ENCODE assay signal across 1 cellular context in the genomic region with DNA sequence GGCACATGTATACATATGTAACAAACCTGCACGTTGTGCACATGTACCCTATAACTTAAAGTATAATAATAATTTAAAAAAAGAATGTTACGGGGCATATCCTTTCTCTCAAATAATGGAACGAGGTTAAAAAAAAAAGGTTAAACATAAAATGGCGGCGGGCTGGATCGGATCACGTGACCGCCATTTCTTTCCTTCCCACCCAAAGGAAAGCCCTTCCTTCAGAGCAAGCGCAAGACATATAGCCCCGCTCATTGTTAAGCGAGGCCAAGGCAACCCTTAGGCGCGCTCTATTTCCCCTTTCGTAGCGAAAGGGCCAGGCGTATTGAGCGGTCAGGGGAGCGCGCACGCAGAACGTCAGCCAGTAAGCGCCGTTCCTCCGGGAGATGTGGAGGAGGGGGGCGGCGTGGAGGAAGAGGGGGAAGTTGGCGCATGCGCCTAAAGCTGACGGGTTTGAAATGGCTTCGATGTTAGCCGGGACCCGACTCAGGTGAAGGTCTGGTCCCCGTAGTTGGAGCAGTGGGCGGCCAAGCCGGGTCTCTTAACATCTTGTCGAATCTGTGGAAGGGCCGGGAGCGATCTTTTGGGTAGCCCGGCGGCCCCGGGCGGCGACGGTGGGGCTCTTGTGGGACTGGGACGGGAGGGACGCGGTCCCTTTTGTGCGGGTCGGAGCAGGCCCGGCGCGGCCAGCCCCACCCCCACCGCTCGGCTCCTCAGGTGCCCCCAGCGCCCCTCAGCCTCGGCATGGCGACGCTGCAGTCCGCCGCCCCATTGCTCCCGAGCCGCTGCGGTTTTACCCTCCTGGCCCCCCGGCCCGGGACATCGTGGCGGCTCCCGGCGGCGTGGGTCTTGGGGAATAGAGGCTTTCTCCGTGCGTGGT.
TF ChIP-seq lines count a peak whose summit lies in the region.

A gene with protein sequence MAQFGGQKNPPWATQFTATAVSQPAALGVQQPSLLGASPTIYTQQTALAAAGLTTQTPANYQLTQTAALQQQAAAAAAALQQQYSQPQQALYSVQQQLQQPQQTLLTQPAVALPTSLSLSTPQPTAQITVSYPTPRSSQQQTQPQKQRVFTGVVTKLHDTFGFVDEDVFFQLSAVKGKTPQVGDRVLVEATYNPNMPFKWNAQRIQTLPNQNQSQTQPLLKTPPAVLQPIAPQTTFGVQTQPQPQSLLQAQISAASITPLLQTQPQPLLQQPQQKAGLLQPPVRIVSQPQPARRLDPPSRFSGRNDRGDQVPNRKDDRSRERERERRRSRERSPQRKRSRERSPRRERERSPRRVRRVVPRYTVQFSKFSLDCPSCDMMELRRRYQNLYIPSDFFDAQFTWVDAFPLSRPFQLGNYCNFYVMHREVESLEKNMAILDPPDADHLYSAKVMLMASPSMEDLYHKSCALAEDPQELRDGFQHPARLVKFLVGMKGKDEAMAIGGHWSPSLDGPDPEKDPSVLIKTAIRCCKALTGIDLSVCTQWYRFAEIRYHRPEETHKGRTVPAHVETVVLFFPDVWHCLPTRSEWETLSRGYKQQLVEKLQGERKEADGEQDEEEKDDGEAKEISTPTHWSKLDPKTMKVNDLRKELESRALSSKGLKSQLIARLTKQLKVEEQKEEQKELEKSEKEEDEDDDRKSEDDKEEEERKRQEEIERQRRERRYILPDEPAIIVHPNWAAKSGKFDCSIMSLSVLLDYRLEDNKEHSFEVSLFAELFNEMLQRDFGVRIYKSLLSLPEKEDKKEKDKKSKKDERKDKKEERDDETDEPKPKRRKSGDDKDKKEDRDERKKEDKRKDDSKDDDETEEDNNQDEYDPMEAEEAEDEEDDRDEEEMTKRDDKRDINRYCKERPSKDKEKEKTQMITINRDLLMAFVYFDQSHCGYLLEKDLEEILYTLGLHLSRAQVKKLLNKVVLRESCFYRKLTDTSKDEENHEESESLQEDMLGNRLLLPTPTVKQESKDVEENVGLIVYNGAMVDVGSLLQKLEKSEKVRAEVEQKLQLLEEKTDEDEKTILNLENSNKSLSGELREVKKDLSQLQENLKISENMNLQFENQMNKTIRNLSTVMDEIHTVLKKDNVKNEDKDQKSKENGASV (plus strand): TSS at position 447 of the 880 bp plus-strand sequence. CDS start 1,266 bp downstream, outside the sequence.

TF ChIP-seq in HEK293, 187 proteins besides CTCF, POLR2A, EP300 and RAD21 (continued from another document and continues in another):
- TF ChIP-seq ZNF501 (tag by site-specific recombination; IDR thresholded peaks at IDR 0.05) (peak; percentile 72; the same call in 1 of the 2 replicates), IKZF3 (tag by site-specific recombination; IDR thresholded peaks at IDR 0.05) (peak; percentile 49; the same call in 1 of the 2 replicates), SCRT2 (tag by site-specific recombination; IDR thresholded peaks at IDR 0.05) (peak; percentile 96), REPIN1 (tag by site-specific recombination; IDR thresholded peaks at IDR 0.05; ENCODE audit: low read depth) (no peak), ZNF292 (tag by site-specific recombination; IDR thresholded peaks at IDR 0.05; ENCODE audit: borderline replicate concordance, low read depth) (no peak), ZNF664 (tag by site-specific recombination; IDR thresholded peaks at IDR 0.05) (peak; percentile 54; the same call in 1 of the 2 replicates), ZNF792 (tag by site-specific recombination; IDR thresholded peaks at IDR 0.05) (0 out of 2 replicates have a peak, but pooled peaks have one; percentile 69), ZNF426 (tag by site-specific recombination; IDR thresholded peaks at IDR 0.05) (no peak), BCL11B (tag by site-specific recombination; IDR thresholded peaks at IDR 0.05; ENCODE audit: low read depth) (no peak), ZSCAN16 (tag by site-specific recombination; IDR thresholded peaks at IDR 0.05) (no peak), ZBTB8A (tag by site-specific recombination; IDR thresholded peaks at IDR 0.05) (peak; percentile 42; the same call in 1 of the 2 replicates), ZNF544 (tag by site-specific recombination; IDR thresholded peaks at IDR 0.05) (no peak), ZBTB17 (tag by site-specific recombination; IDR thresholded peaks at IDR 0.05) (peak; percentile 77), ZNF776 (tag by site-specific recombination; IDR thresholded peaks at IDR 0.05; ENCODE audit: borderline replicate concordance) (no peak), ZNF521 (tag by site-specific recombination; IDR thresholded peaks at IDR 0.05) (no peak), ZNF169 (tag by site-specific recombination; IDR thresholded peaks at IDR 0.05) (no peak), SALL2 (tag by site-specific recombination; IDR thresholded peaks at IDR 0.05; ENCODE audit: borderline replicate concordance) (no peak), ZNF112 (tag by site-specific recombination; IDR thresholded peaks at IDR 0.05) (no peak), ZNF366 (tag by site-specific recombination; conservative IDR thresholded peaks at IDR 0.05) (peak; percentile 95), ZNF221 (tag by site-specific recombination; IDR thresholded peaks at IDR 0.05; ENCODE audit: borderline replicate concordance) (no peak), ZNF555 (tag by site-specific recombination; conservative IDR thresholded peaks at IDR 0.05) (no peak), MZF1 (tag by site-specific recombination; IDR thresholded peaks at IDR 0.05; ENCODE audit: borderline replicate concordance) (no peak), TRIM28 (IDR thresholded peaks at IDR 0.05; ENCODE audit: borderline replicate concordance, low read length) (0 out of 2 replicates have a peak, but pooled peaks have one; percentile 18), ZNF133 (tag by site-specific recombination; IDR thresholded peaks at IDR 0.05) (0 out of 2 replicates have a peak, but pooled peaks have one; percentile 27), YY2 (tag by site-specific recombination; IDR thresholded peaks at IDR 0.05) (peak; percentile 83)
- TF ChIP-seq, protein P1, sequence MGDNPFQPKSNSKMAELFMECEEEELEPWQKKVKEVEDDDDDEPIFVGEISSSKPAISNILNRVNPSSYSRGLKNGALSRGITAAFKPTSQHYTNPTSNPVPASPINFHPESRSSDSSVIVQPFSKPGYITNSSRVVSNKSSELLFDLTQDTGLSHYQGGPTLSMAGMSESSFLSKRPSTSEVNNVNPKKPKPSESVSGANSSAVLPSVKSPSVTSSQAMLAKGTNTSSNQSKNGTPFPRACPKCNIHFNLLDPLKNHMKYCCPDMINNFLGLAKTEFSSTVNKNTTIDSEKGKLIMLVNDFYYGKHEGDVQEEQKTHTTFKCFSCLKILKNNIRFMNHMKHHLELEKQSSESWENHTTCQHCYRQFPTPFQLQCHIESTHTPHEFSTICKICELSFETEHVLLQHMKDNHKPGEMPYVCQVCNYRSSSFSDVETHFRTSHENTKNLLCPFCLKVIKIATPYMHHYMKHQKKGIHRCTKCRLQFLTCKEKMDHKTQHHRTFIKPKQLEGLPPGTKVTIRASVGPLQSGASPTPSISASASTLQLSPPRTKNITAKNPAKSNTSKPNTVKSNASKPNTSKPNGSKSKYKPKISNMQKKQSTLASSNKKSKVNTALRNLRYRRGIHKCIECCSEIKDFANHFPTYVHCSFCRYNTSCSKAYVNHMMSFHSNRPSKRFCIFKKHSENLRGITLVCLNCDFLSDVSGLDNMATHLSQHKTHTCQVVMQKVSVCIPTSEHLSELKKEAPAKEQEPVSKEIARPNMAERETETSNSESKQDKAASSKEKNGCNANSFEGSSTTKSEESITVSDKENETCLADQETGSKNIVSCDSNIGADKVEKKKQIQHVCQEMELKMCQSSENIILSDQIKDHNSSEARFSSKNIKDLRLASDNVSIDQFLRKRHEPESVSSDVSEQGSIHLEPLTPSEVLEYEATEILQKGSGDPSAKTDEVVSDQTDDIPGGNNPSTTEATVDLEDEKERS (tag by site-specific recombination; IDR thresholded peaks at IDR 0.05), result no peak
- TF ChIP-seq, protein P2, sequence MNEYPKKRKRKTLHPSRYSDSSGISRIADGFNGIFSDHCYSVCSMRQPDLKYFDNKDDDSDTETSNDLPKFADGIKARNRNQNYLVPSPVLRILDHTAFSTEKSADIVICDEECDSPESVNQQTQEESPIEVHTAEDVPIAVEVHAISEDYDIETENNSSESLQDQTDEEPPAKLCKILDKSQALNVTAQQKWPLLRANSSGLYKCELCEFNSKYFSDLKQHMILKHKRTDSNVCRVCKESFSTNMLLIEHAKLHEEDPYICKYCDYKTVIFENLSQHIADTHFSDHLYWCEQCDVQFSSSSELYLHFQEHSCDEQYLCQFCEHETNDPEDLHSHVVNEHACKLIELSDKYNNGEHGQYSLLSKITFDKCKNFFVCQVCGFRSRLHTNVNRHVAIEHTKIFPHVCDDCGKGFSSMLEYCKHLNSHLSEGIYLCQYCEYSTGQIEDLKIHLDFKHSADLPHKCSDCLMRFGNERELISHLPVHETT (tag by site-specific recombination; IDR thresholded peaks at IDR 0.05), result no peak; the same call in 1 of the 2 replicates
- TF ChIP-seq, protein P3, sequence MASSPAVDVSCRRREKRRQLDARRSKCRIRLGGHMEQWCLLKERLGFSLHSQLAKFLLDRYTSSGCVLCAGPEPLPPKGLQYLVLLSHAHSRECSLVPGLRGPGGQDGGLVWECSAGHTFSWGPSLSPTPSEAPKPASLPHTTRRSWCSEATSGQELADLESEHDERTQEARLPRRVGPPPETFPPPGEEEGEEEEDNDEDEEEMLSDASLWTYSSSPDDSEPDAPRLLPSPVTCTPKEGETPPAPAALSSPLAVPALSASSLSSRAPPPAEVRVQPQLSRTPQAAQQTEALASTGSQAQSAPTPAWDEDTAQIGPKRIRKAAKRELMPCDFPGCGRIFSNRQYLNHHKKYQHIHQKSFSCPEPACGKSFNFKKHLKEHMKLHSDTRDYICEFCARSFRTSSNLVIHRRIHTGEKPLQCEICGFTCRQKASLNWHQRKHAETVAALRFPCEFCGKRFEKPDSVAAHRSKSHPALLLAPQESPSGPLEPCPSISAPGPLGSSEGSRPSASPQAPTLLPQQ (tag by site-specific recombination; IDR thresholded peaks at IDR 0.05), result peak; percentile 50; the same call in 1 of the 2 replicates
- TF ChIP-seq, protein P4, sequence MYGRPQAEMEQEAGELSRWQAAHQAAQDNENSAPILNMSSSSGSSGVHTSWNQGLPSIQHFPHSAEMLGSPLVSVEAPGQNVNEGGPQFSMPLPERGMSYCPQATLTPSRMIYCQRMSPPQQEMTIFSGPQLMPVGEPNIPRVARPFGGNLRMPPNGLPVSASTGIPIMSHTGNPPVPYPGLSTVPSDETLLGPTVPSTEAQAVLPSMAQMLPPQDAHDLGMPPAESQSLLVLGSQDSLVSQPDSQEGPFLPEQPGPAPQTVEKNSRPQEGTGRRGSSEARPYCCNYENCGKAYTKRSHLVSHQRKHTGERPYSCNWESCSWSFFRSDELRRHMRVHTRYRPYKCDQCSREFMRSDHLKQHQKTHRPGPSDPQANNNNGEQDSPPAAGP (tag by site-specific recombination; IDR thresholded peaks at IDR 0.05), result 0 out of 2 replicates have a peak, but pooled peaks have one; percentile 32
- TF ChIP-seq, protein P5, sequence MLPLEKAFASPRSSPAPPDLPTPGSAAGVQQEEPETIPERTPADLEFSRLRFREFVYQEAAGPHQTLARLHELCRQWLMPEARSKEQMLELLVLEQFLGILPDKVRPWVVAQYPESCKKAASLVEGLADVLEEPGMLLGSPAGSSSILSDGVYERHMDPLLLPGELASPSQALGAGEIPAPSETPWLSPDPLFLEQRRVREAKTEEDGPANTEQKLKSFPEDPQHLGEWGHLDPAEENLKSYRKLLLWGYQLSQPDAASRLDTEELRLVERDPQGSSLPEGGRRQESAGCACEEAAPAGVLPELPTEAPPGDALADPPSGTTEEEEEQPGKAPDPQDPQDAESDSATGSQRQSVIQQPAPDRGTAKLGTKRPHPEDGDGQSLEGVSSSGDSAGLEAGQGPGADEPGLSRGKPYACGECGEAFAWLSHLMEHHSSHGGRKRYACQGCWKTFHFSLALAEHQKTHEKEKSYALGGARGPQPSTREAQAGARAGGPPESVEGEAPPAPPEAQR (tag by site-specific recombination; IDR thresholded peaks at IDR 0.05), result no peak
- TF ChIP-seq, protein P6, sequence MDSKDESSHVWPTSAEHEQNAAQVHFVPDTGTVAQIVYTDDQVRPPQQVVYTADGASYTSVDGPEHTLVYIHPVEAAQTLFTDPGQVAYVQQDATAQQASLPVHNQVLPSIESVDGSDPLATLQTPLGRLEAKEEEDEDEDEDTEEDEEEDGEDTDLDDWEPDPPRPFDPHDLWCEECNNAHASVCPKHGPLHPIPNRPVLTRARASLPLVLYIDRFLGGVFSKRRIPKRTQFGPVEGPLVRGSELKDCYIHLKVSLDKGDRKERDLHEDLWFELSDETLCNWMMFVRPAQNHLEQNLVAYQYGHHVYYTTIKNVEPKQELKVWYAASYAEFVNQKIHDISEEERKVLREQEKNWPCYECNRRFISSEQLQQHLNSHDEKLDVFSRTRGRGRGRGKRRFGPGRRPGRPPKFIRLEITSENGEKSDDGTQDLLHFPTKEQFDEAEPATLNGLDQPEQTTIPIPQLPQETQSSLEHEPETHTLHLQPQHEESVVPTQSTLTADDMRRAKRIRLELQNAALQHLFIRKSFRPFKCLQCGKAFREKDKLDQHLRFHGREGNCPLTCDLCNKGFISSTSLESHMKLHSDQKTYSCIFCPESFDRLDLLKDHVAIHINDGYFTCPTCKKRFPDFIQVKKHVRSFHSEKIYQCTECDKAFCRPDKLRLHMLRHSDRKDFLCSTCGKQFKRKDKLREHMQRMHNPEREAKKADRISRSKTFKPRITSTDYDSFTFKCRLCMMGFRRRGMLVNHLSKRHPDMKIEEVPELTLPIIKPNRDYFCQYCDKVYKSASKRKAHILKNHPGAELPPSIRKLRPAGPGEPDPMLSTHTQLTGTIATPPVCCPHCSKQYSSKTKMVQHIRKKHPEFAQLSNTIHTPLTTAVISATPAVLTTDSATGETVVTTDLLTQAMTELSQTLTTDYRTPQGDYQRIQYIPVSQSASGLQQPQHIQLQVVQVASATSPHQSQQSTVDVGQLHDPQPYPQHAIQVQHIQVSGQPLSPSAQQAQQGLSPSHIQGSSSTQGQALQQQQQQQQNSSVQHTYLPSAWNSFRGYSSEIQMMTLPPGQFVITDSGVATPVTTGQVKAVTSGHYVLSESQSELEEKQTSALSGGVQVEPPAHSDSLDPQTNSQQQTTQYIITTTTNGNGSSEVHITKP (tag by site-specific recombination; IDR thresholded peaks at IDR 0.05), result peak; percentile 79
- TF ChIP-seq, protein P7, sequence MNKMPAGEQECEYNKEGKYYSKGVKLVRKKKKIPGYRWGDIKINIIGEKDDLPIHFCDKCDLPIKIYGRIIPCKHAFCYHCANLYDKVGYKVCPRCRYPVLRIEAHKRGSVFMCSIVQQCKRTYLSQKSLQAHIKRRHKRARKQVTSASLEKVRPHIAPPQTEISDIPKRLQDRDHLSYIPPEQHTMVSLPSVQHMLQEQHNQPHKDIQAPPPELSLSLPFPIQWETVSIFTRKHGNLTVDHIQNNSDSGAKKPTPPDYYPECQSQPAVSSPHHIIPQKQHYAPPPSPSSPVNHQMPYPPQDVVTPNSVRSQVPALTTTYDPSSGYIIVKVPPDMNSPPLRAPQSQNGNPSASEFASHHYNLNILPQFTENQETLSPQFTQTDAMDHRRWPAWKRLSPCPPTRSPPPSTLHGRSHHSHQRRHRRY (tag by site-specific recombination; IDR thresholded peaks at IDR 0.05), result no peak
- TF ChIP-seq, protein P8, sequence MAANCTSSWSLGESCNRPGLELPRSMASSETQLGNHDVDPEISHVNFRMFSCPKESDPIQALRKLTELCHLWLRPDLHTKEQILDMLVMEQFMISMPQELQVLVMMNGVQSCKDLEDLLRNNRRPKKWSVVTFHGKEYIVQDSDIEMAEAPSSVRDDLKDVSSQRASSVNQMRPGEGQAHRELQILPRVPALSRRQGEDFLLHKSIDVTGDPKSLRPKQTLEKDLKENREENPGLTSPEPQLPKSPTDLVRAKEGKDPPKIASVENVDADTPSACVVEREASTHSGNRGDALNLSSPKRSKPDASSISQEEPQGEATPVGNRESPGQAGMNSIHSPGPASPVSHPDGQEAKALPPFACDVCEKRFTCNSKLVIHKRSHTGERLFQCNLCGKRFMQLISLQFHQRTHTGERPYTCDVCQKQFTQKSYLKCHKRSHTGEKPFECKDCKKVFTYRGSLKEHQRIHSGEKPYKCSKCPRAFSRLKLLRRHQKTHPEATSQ (tag by site-specific recombination; IDR thresholded peaks at IDR 0.05), result peak; percentile 51; the same call in 1 of the 2 replicates
